22 cellular contexts compared by ENCODE assay signal in genomic region chr5:10988637-10989036, GRCh38.
DNase-seq lines count a peak whose midpoint lies in the region; ATAC-seq, FAIRE-seq and TF ChIP-seq lines count a peak whose summit lies in the region.
"Had no signal": no experiment of that assay in that cellular context is flagged by ENCODE, and none has a peak within 500 bp of the region (broad histone marks: within the 10 kb centered on the region; RNA-seq: fewer than 3 reads in every experiment).

No MANE protein-coding gene starts in this region.

- H3K4me3 ChIP-seq in right cardiac atrium (ENCODE audit: low read length) (no peak overlapping the region), HepG2 (replicated peaks in 1 of 3; ENCODE audit: insufficient read depth in 1 of 3, low read depth in 2 of 3, low read length in 3 of 3) (no peak overlapping the region), MM.1S (ENCODE audit: low read length) (no peak overlapping the region)
- H3K4me3 ChIP-seq: adrenal gland, colonic mucosa, esophagus squamous epithelium, GM23248, lung had no signal

- H3K27ac Mint-ChIP-seq in activated T-cell treated with anti-CD3 and anti-CD28 coated beads, Interleukin-2, amount 50 U/mL, for 72 hours = no peak overlapping the region
- H3K27ac Mint-ChIP-seq in WTC11 = no peak overlapping the region
- H3K27ac Mint-ChIP-seq: activated CD4-positive, alpha-beta T cell treated with anti-CD3 and anti-CD28 coated beads, Interleukin-2, amount 10 ng/mL, durations not matched to agents 7 days and 5 days; endodermal cell had no signal

- H3K4me1 ChIP-seq in right cardiac atrium (ENCODE audit: control insufficient read depth, insufficient read depth, low read length) (peaks cover 3% of the 10 kb centered on the region), HepG2 (ENCODE audit: insufficient read depth, low read length) (no peaks in the 10 kb centered on the region), MM.1S (ENCODE audit: low read length) (no peaks in the 10 kb centered on the region)
- H3K4me1 ChIP-seq: adrenal gland, colonic mucosa, esophagus squamous epithelium had no signal

- H3K9me3 ChIP-seq in right cardiac atrium (ENCODE audit: control insufficient read depth, low read length) (no peaks in the 10 kb centered on the region), HepG2 (ENCODE audit: low read length) (no peaks in the 10 kb centered on the region), MM.1S (replicated peaks; ENCODE audit: insufficient read depth, low read length) (no peaks in the 10 kb centered on the region)
- H3K9me3 ChIP-seq: adrenal gland, colonic mucosa, esophagus squamous epithelium, SK-N-SH had no signal

- H2AFZ ChIP-seq in HepG2 (ENCODE audit: low read length) = no peak overlapping the region
- H2AFZ ChIP-seq in MM.1S (ENCODE audit: low read length) = no peak overlapping the region
- H2AFZ ChIP-seq: GM23248 had no signal

- TF ChIP-seq POLR2A in HepG2 (IDR thresholded peaks at IDR 0.05; ENCODE audit: insufficient read depth in 1 of 2, low read depth in 2 of 2, low read length in 2 of 2) = no peak

- in situ Hi-C loops in HepG2 (cut with HindIII; ENCODE audit: extremely low pct_ligation_motif_present, low pct_unique_long_range_greater_than_20kb) = loop anchor here (5.0 kb wide), 1 partner anchor 194 kb away; no protein-coding TSS in a partner anchor

- H3K9ac ChIP-seq in HepG2 (ENCODE audit: insufficient read depth, low read depth, low read length) (no peak overlapping the region), MM.1S (ENCODE audit: low read length) (no peak overlapping the region)
- H3K9ac ChIP-seq: GM23248, SK-N-SH had no signal

- no peak for FAIRE-seq in HepG2 (lab: Jason Lieb, UNC)
- FAIRE-seq: frontal cortex, G401.6, islet of Langerhans, small intestine had no signal

- no TSS peak for BruUV-seq in HepG2 (replicated peaks; lab: Mats Ljungman, UMichigan)

- peaks cover 18% of the 10 kb centered on the region for H3K27me3 Mint-ChIP-seq in activated T-cell treated with anti-CD3 and anti-CD28 coated beads, Interleukin-2, amount 50 U/mL, for 4 hours (ENCODE audit: low read depth)
- peaks cover 14% of the 10 kb centered on the region for H3K27me3 Mint-ChIP-seq in activated T-cell treated with anti-CD3 and anti-CD28 coated beads, Interleukin-2, amount 50 U/mL, for 72 hours (ENCODE audit: low read depth)
- no peaks in the 10 kb centered on the region for H3K27me3 Mint-ChIP-seq in WTC11 (ENCODE audit: low read depth)

- H3K9me2 ChIP-seq in MM.1S (replicated peaks; ENCODE audit: insufficient read depth, low read length) = no peaks in the 10 kb centered on the region
- H3K9me2 ChIP-seq: SK-N-SH had no signal

- no peaks in the 10 kb centered on the region for H3F3A ChIP-seq in MM.1S (ENCODE audit: insufficient read depth, low read length)

- H4K20me1 ChIP-seq in HepG2 (ENCODE audit: insufficient read depth, low read length) (no peaks in the 10 kb centered on the region), MM.1S (ENCODE audit: insufficient read depth, low read length) (no peaks in the 10 kb centered on the region)

- DNase-seq in activated T-cell treated with anti-CD3 and anti-CD28 coated beads, Interleukin-2, amount 50 U/mL, for 4 hours = no peak
- no peak for DNase-seq in activated T-cell treated with anti-CD3 and anti-CD28 coated beads, Interleukin-2, amount 50 U/mL, for 72 hours
- no peak for DNase-seq in WTC11 (ENCODE audit: low spot score)
- DNase-seq in right cardiac atrium = no peak
- peak; percentile 24 for DNase-seq in pons (ENCODE audit: low spot score)
- DNase-seq in HepG2 (ENCODE audit: low spot score) = no peak
- DNase-seq in MM.1S = no peak
- DNase-seq in activated CD8-positive, alpha-beta memory T cell treated with anti-CD3 and anti-CD28 coated beads, Interleukin-2, amount 50 U/mL, for 4 hours = no peak
- DNase-seq: esophagus squamous epithelium, KG1, NCI-H187, SK-N-SH had no signal

- peak overlapping the region; percentile 16 for H3K4me3 Mint-ChIP-seq in activated T-cell treated with anti-CD3 and anti-CD28 coated beads, Interleukin-2, amount 50 U/mL, for 4 hours
- H3K4me3 Mint-ChIP-seq in activated T-cell treated with anti-CD3 and anti-CD28 coated beads, Interleukin-2, amount 50 U/mL, for 72 hours = peak overlapping the region in 1 of 2 donors; percentile 24
- peak overlapping the region; percentile 21; the same call in 1 of the 2 replicates for H3K4me3 Mint-ChIP-seq in WTC11
- H3K4me3 Mint-ChIP-seq: activated CD4-positive, alpha-beta T cell treated with anti-CD3 and anti-CD28 coated beads, Interleukin-2, amount 10 ng/mL, durations not matched to agents 7 days and 5 days; endodermal cell had no signal

- peak overlapping the region; percentile 23 for H3K27ac ChIP-seq in right cardiac atrium (ENCODE audit: low read length)
- no peak overlapping the region for H3K27ac ChIP-seq in HepG2 (ENCODE audit: extremely low read length, insufficient read depth, low read length)
- H3K27ac ChIP-seq in MM.1S (ENCODE audit: low read length) = no peak overlapping the region
- H3K27ac ChIP-seq: adrenal gland, colonic mucosa, esophagus squamous epithelium, GM23248 had no signal

- TF ChIP-seq CTCF in WTC11 (IDR thresholded peaks at IDR 0.05) = no peak
- TF ChIP-seq CTCF in HepG2 (CRISPR knock-in tag; IDR thresholded peaks at IDR 0.05) = no peak
- TF ChIP-seq CTCF in MM.1S (IDR thresholded peaks at IDR 0.05; ENCODE audit: low read length) = no peak

- POLR2A ChIA-PET in WTC11 (lab: Charles Lee) (no interaction called here), HepG2 (lab: Yijun Ruan, JAX) (no interaction called here)

- H3K4me2 ChIP-seq in HepG2 (ENCODE audit: low read depth, low read length) = no peak overlapping the region
- no peak overlapping the region for H3K4me2 ChIP-seq in MM.1S (ENCODE audit: low read depth, low read length)
- H3K4me2 ChIP-seq: SK-N-SH had no signal

- CTCF ChIA-PET in WTC11 (lab: Charles Lee) = interaction anchor here (0.6 to 3.1 kb wide), 44 partner anchors 9 to 475 kb away, joined by 3 to 31 read pairs (median 6); no protein-coding TSS in a partner anchor
- CTCF ChIA-PET in HepG2 (lab: Yijun Ruan, JAX; ENCODE audit: low intra/inter-chr PET ratio, low total read pairs) = interaction anchor here (1.4 kb wide), 1 partner anchor 194 kb away, joined by 7 read pairs; no protein-coding TSS in a partner anchor

- ATAC-seq in activated T-cell treated with anti-CD3 and anti-CD28 coated beads, Interleukin-2, amount 50 U/mL, for 4 hours = no peak
- ATAC-seq in activated T-cell treated with anti-CD3 and anti-CD28 coated beads, Interleukin-2, amount 50 U/mL, for 72 hours (replicated peaks in 1 of 2) = no peak
- ATAC-seq in WTC11 (no peak), right cardiac atrium (no peak), HepG2 (no peak)

- H3K9me3 Mint-ChIP-seq in activated T-cell treated with anti-CD3 and anti-CD28 coated beads, Interleukin-2, amount 50 U/mL, for 4 hours = no peaks in the 10 kb centered on the region
- H3K9me3 Mint-ChIP-seq in activated T-cell treated with anti-CD3 and anti-CD28 coated beads, Interleukin-2, amount 50 U/mL, for 72 hours = no peaks in the 10 kb centered on the region
- no peaks in the 10 kb centered on the region for H3K9me3 Mint-ChIP-seq in WTC11
- H3K9me3 Mint-ChIP-seq: activated CD4-positive, alpha-beta T cell treated with anti-CD3 and anti-CD28 coated beads, Interleukin-2, amount 10 ng/mL, durations not matched to agents 7 days and 5 days; endodermal cell had no signal

- 6% methylated on average over 1 of the region's 1 CpG for WGBS in right cardiac atrium
- WGBS in HepG2 (ENCODE audit: low lambda C conversion rate) = 25% methylated on average over 1 of the region's 1 CpG

- H3K27me3 ChIP-seq in right cardiac atrium (ENCODE audit: control insufficient read depth, insufficient read depth) = no peaks in the 10 kb centered on the region
- peaks cover 0 to 5% of the 10 kb centered on the region in 2 experiments; a peak in 2 of 5 replicates for H3K27me3 ChIP-seq in HepG2 (ENCODE audit: control insufficient read depth in 1 of 2, insufficient read depth in 2 of 2, low read length in 2 of 2)
- no peaks in the 10 kb centered on the region for H3K27me3 ChIP-seq in MM.1S (replicated peaks; ENCODE audit: insufficient read depth, low read length)
- H3K27me3 ChIP-seq: colonic mucosa had no signal

- TF ChIP-seq EP300 in HepG2 (IDR thresholded peaks at IDR 0.05; ENCODE audit: low read depth in 2 of 2, low read length in 2 of 2) = no peak
- TF ChIP-seq EP300 in HepG2 (CRISPR knock-in tag; IDR thresholded peaks at IDR 0.05; ENCODE audit: borderline replicate concordance) = no peak

- H3K79me2 ChIP-seq in HepG2 (ENCODE audit: insufficient read depth, low read length) = no peaks in the 10 kb centered on the region
- H3K79me2 ChIP-seq in MM.1S (ENCODE audit: low read length) = no peaks in the 10 kb centered on the region

- H3K36me3 ChIP-seq in HepG2 (replicated peaks in 1 of 2; ENCODE audit: control insufficient read depth in 1 of 2, insufficient read depth in 2 of 2, low read length in 2 of 2) (no peaks in the 10 kb centered on the region), MM.1S (replicated peaks; ENCODE audit: insufficient read depth, low read length) (no peaks in the 10 kb centered on the region)
- H3K36me3 ChIP-seq: adrenal gland, colonic mucosa, esophagus squamous epithelium had no signal

- H3K4me1 Mint-ChIP-seq in activated T-cell treated with anti-CD3 and anti-CD28 coated beads, Interleukin-2, amount 50 U/mL, for 4 hours (ENCODE audit: low read depth) = peaks cover 8% of the 10 kb centered on the region
- H3K4me1 Mint-ChIP-seq in activated T-cell treated with anti-CD3 and anti-CD28 coated beads, Interleukin-2, amount 50 U/mL, for 72 hours (ENCODE audit: low read depth) = peaks cover 12% of the 10 kb centered on the region
- H3K4me1 Mint-ChIP-seq in WTC11 = peaks cover 29% of the 10 kb centered on the region

- TF ChIP-seq RAD21 in HepG2 (CRISPR knock-in tag; IDR thresholded peaks at IDR 0.05) = no peak

- intact Hi-C loops in right cardiac atrium (cut with DNase I) (no loop called here), HepG2 (cut with micrococcal nuclease; ENCODE audit: unreplicated experiment) (loop anchor here (1.0 to 5.0 kb wide), 3 partner anchors 126 to 630 kb away; no protein-coding TSS in a partner anchor)

- H3K36me3 Mint-ChIP-seq in activated T-cell treated with anti-CD3 and anti-CD28 coated beads, Interleukin-2, amount 50 U/mL, for 4 hours (ENCODE audit: insufficient read depth) = no peaks in the 10 kb centered on the region
- H3K36me3 Mint-ChIP-seq in activated T-cell treated with anti-CD3 and anti-CD28 coated beads, Interleukin-2, amount 50 U/mL, for 72 hours (ENCODE audit: insufficient read depth in 2 of 2) = no peaks in the 10 kb centered on the region
- no peaks in the 10 kb centered on the region for H3K36me3 Mint-ChIP-seq in WTC11

TF ChIP-seq in WTC11, 78 proteins besides CTCF, POLR2A, EP300 and RAD21 (continues in another document):
- no peak for TF ChIP-seq TCF7 (CRISPR knock-in tag; IDR thresholded peaks at IDR 0.05; ENCODE audit: low read depth)

TF ChIP-seq in HepG2, 621 proteins besides CTCF, POLR2A, EP300 and RAD21 (continues in another document):
- TF ChIP-seq HNRNPL (IDR thresholded peaks at IDR 0.05; ENCODE audit: low read depth, low read length) = no peak
- TF ChIP-seq MAFK (conservative IDR thresholded peaks at IDR 0.05 in 1 of 2, IDR thresholded peaks at IDR 0.05 in 1 of 2; ENCODE audit: low read length in 2 of 2) = no peak
- TF ChIP-seq HIVEP1 (CRISPR knock-in tag; IDR thresholded peaks at IDR 0.05) = no peak
- no peak for TF ChIP-seq SOX5 (CRISPR knock-in tag; IDR thresholded peaks at IDR 0.05; ENCODE audit: borderline replicate concordance)
